In the genomic region with DNA sequence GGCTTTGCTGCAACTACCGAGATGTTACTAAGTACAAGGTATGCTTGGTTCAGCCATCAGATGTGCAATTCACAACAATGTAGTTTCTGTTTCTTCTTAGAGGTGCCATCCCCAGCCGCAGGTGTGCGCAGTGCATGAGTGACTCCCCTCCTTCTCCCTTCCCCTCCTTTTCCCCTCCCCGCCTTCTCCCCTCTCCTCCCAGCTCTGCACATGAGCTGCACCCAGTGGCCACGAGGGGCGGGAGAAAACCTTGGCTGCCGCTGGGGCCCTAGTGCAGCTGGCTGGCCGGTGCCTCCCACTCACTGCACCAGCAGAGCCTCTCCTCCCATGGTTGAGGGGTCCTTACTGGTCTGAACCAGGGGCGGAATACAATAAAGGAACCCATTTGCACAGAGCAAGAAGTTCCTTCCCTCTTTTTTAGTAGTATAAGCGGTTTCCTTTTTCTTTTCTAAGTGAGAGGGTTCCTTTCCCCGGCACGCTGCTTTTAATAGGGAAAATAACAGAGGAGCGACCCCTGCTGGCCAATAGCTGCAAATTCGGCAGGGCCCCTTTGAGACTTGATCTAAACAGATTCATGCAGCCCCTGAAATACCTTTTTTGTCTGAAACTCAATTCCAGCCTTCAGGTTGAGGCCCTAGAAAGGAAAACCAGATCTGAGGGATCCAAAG, we compare ENCODE assay signal across 3 cellular contexts.
TF ChIP-seq lines count a peak whose summit lies in the region.

No MANE protein-coding gene starts in this region.

TF ChIP-seq in SK-N-SH, 30 proteins besides CTCF, POLR2A, EP300 and RAD21:
- TF ChIP-seq, protein P1, sequence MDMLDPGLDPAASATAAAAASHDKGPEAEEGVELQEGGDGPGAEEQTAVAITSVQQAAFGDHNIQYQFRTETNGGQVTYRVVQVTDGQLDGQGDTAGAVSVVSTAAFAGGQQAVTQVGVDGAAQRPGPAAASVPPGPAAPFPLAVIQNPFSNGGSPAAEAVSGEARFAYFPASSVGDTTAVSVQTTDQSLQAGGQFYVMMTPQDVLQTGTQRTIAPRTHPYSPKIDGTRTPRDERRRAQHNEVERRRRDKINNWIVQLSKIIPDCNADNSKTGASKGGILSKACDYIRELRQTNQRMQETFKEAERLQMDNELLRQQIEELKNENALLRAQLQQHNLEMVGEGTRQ (IDR thresholded peaks at IDR 0.05; ENCODE audit: borderline replicate concordance, low read depth, low read length), result no peak
- TF ChIP-seq FOXM1 (IDR thresholded peaks at IDR 0.05; ENCODE audit: low read depth) (no peak), FOSL2 (IDR thresholded peaks at IDR 0.05; ENCODE audit: borderline replicate concordance, low read depth) (no peak), GABPA (IDR thresholded peaks at IDR 0.05; ENCODE audit: low read depth) (no peak), FOXJ3 (CRISPR knock-in tag; IDR thresholded peaks at IDR 0.05) (no peak), TAF1 (IDR thresholded peaks at IDR 0.05; ENCODE audit: borderline replicate concordance, low read depth, low read length) (no peak), JUND (IDR thresholded peaks at IDR 0.05) (no peak), NFIC (IDR thresholded peaks at IDR 0.05; ENCODE audit: borderline replicate concordance) (no peak)
- TF ChIP-seq, protein P2, sequence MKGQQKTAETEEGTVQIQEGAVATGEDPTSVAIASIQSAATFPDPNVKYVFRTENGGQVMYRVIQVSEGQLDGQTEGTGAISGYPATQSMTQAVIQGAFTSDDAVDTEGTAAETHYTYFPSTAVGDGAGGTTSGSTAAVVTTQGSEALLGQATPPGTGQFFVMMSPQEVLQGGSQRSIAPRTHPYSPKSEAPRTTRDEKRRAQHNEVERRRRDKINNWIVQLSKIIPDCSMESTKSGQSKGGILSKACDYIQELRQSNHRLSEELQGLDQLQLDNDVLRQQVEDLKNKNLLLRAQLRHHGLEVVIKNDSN (IDR thresholded peaks at IDR 0.05; ENCODE audit: borderline replicate concordance, low read depth), result no peak
- TF ChIP-seq, protein P3, sequence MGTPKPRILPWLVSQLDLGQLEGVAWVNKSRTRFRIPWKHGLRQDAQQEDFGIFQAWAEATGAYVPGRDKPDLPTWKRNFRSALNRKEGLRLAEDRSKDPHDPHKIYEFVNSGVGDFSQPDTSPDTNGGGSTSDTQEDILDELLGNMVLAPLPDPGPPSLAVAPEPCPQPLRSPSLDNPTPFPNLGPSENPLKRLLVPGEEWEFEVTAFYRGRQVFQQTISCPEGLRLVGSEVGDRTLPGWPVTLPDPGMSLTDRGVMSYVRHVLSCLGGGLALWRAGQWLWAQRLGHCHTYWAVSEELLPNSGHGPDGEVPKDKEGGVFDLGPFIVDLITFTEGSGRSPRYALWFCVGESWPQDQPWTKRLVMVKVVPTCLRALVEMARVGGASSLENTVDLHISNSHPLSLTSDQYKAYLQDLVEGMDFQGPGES (IDR thresholded peaks at IDR 0.05; ENCODE audit: low read depth, low read length), result no peak

TF ChIP-seq in SK-N-SH treated with all-trans-retinoic acid at 6 μM for 48 hours, 23 proteins besides CTCF, POLR2A, EP300 and RAD21:
- TF ChIP-seq ZFP30 (CRISPR knock-in tag; IDR thresholded peaks at IDR 0.05) (no peak), TOX (CRISPR knock-in tag; IDR thresholded peaks at IDR 0.05; ENCODE audit: borderline replicate concordance) (no peak), ZNF8 (CRISPR knock-in tag; IDR thresholded peaks at IDR 0.05) (no peak), ARNTL (CRISPR knock-in tag; IDR thresholded peaks at IDR 0.05; ENCODE audit: borderline replicate concordance, low read depth) (no peak), BACH2 (CRISPR knock-in tag; IDR thresholded peaks at IDR 0.05; ENCODE audit: borderline replicate concordance) (no peak), RARB (CRISPR knock-in tag; IDR thresholded peaks at IDR 0.05) (no peak), ZNF565 (CRISPR knock-in tag; conservative IDR thresholded peaks at IDR 0.05; ENCODE audit: low read depth) (no peak), ZFP3 (CRISPR knock-in tag; IDR thresholded peaks at IDR 0.05) (no peak)
- TF ChIP-seq, protein P4, sequence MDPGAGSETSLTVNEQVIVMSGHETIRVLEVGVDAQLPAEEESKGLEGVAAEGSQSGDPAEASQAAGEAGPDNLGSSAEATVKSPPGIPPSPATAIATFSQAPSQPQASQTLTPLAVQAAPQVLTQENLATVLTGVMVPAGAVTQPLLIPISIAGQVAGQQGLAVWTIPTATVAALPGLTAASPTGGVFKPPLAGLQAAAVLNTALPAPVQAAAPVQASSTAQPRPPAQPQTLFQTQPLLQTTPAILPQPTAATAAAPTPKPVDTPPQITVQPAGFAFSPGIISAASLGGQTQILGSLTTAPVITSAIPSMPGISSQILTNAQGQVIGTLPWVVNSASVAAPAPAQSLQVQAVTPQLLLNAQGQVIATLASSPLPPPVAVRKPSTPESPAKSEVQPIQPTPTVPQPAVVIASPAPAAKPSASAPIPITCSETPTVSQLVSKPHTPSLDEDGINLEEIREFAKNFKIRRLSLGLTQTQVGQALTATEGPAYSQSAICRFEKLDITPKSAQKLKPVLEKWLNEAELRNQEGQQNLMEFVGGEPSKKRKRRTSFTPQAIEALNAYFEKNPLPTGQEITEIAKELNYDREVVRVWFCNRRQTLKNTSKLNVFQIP (CRISPR knock-in tag; IDR thresholded peaks at IDR 0.05; ENCODE audit: borderline replicate concordance, low read depth), result no peak
- TF ChIP-seq, protein P5, sequence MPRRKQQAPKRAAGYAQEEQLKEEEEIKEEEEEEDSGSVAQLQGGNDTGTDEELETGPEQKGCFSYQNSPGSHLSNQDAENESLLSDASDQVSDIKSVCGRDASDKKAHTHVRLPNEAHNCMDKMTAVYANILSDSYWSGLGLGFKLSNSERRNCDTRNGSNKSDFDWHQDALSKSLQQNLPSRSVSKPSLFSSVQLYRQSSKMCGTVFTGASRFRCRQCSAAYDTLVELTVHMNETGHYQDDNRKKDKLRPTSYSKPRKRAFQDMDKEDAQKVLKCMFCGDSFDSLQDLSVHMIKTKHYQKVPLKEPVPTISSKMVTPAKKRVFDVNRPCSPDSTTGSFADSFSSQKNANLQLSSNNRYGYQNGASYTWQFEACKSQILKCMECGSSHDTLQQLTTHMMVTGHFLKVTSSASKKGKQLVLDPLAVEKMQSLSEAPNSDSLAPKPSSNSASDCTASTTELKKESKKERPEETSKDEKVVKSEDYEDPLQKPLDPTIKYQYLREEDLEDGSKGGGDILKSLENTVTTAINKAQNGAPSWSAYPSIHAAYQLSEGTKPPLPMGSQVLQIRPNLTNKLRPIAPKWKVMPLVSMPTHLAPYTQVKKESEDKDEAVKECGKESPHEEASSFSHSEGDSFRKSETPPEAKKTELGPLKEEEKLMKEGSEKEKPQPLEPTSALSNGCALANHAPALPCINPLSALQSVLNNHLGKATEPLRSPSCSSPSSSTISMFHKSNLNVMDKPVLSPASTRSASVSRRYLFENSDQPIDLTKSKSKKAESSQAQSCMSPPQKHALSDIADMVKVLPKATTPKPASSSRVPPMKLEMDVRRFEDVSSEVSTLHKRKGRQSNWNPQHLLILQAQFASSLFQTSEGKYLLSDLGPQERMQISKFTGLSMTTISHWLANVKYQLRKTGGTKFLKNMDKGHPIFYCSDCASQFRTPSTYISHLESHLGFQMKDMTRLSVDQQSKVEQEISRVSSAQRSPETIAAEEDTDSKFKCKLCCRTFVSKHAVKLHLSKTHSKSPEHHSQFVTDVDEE (CRISPR knock-in tag; IDR thresholded peaks at IDR 0.05), result no peak
- TF ChIP-seq, protein P6, sequence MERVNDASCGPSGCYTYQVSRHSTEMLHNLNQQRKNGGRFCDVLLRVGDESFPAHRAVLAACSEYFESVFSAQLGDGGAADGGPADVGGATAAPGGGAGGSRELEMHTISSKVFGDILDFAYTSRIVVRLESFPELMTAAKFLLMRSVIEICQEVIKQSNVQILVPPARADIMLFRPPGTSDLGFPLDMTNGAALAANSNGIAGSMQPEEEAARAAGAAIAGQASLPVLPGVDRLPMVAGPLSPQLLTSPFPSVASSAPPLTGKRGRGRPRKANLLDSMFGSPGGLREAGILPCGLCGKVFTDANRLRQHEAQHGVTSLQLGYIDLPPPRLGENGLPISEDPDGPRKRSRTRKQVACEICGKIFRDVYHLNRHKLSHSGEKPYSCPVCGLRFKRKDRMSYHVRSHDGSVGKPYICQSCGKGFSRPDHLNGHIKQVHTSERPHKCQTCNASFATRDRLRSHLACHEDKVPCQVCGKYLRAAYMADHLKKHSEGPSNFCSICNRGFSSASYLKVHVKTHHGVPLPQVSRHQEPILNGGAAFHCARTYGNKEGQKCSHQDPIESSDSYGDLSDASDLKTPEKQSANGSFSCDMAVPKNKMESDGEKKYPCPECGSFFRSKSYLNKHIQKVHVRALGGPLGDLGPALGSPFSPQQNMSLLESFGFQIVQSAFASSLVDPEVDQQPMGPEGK (CRISPR knock-in tag; IDR thresholded peaks at IDR 0.05; ENCODE audit: borderline replicate concordance), result no peak

TF ChIP-seq in H1, 55 proteins besides CTCF, POLR2A, EP300 and RAD21:
- no peak for TF ChIP-seq HDAC6 (IDR thresholded peaks at IDR 0.05; ENCODE audit: low read depth, low read length)
- TF ChIP-seq TEAD4 (IDR thresholded peaks at IDR 0.05; ENCODE audit: low read depth, low read length), result no peak
- TF ChIP-seq RXRA (IDR thresholded peaks at IDR 0.05; ENCODE audit: insufficient read depth, low read depth, low read length), result no peak
- TF ChIP-seq SIX5 (IDR thresholded peaks at IDR 0.05; ENCODE audit: low read depth, low read length), result no peak
- TF ChIP-seq SRF (IDR thresholded peaks at IDR 0.05; ENCODE audit: low read depth, low read length), result no peak
- no peak for TF ChIP-seq ZNF274 (IDR thresholded peaks at IDR 0.05; ENCODE audit: borderline replicate concordance, extremely low read depth, low read length)
- no peak for TF ChIP-seq SAP30 (IDR thresholded peaks at IDR 0.05; ENCODE audit: insufficient read depth, insufficient replicate concordance, low read length)
- no peak for TF ChIP-seq POU5F1 (IDR thresholded peaks at IDR 0.05; ENCODE audit: low read depth, low read length)
- TF ChIP-seq RBBP5 (IDR thresholded peaks at IDR 0.05; ENCODE audit: borderline replicate concordance, low read depth, low read length), result no peak
- no peak for TF ChIP-seq CHD2 (IDR thresholded peaks at IDR 0.05; ENCODE audit: low read length)
